ENCODE assay signal across 21 cellular contexts in genomic region chr9:134972140-134972539, GRCh38. TPM values are rescaled to one million over a fixed set of nuclear protein-coding genes. Genes with fewer than 3 reads are reported as not detected.
"Had no signal": no experiment of that assay in that cellular context is flagged by ENCODE, and none has a peak within 500 bp of the region (broad histone marks: within the 10 kb centered on the region; RNA-seq: fewer than 3 reads in every experiment).

No MANE protein-coding gene starts in this region.

- H3K4me1 ChIP-seq: uterus had no signal

- H3K4me3 ChIP-seq: heart right ventricle, tibial nerve, uterus had no signal

- H3K27me3 ChIP-seq: uterus had no signal

- H3K36me3 Mint-ChIP-seq: activated naive CD4-positive, alpha-beta T cell treated with anti-CD3 and anti-CD28 coated beads, Interleukin-2, amount 10 ng/mL, durations not matched to agents 7 days and 5 days had no signal

- ATAC-seq: activated naive CD8-positive, alpha-beta T cell treated with anti-CD3 and anti-CD28 coated beads, Interleukin-2, amount 50 U/mL, for 24 hours; activated T-cell treated with anti-CD3 and anti-CD28 coated beads, Interleukin-2, amount 50 U/mL, for 4 hours; heart right ventricle; stimulated activated naive CD8-positive, alpha-beta T cell treated with anti-CD3 and anti-CD28 coated beads, Interleukin-15, Interleukin-2, amounts not matched to agents 100 U/mL and 50 U/mL, for 24 hours; T-helper 17 cell had no signal

- DNase-seq: activated CD4-positive, alpha-beta T cell treated with anti-CD3 and anti-CD28 coated beads for 4 hours; activated CD4-positive, alpha-beta T cell treated with anti-CD3 and anti-CD28 coated beads, Interleukin-2, amount 50 U/mL, for 48 hours; activated CD4-positive, CD25-positive, alpha-beta regulatory T cell; activated CD8-positive, alpha-beta memory T cell treated with anti-CD3 and anti-CD28 coated beads, Interleukin-2, amount 50 U/mL, for 48 hours; activated naive CD4-positive, alpha-beta T cell treated with anti-CD3 and anti-CD28 coated beads, Interleukin-2, amount 10 ng/mL, durations not matched to agents 7 days and 5 days; activated naive CD8-positive, alpha-beta T cell treated with anti-CD3 and anti-CD28 coated beads, Interleukin-2, amount 50 U/mL, for 24 hours; activated T-cell treated with anti-CD3 and anti-CD28 coated beads, Interleukin-2, amount 50 U/mL, for 4 hours; heart right ventricle; islet precursor cell; stimulated activated CD4-positive, alpha-beta T cell treated with anti-CD3 and anti-CD28 coated beads, Interleukin-4, amount 100 ng/mL, for 24 hours; stimulated activated naive CD8-positive, alpha-beta T cell treated with anti-CD3 and anti-CD28 coated beads, Interleukin-15, Interleukin-2, amounts not matched to agents 100 U/mL and 50 U/mL, for 24 hours; SW 1271; uterus had no signal

- H3K27ac Mint-ChIP-seq: activated naive CD4-positive, alpha-beta T cell treated with anti-CD3 and anti-CD28 coated beads, Interleukin-2, amount 10 ng/mL, durations not matched to agents 7 days and 5 days; activated naive CD8-positive, alpha-beta T cell treated with anti-CD3 and anti-CD28 coated beads, Interleukin-2, amount 50 U/mL, for 24 hours; activated T-helper 2 cell treated with anti-CD3 and anti-CD28 coated beads, Interferon-gamma antibody, Interleukin-2, Interleukin-4, amounts not matched to agents 10 μg/mL and 5 μg/mL and 100 μg/mL, durations not matched to agents 14 hours and 24 hours and 36 hours; T-helper 17 cell had no signal

- H3K4me3 Mint-ChIP-seq: activated naive CD4-positive, alpha-beta T cell treated with anti-CD3 and anti-CD28 coated beads, Interleukin-2, amount 10 ng/mL, durations not matched to agents 7 days and 5 days; activated naive CD8-positive, alpha-beta T cell treated with anti-CD3 and anti-CD28 coated beads, Interleukin-2, amount 50 U/mL, for 24 hours; activated T-cell treated with anti-CD3 and anti-CD28 coated beads, Interleukin-2, amount 50 U/mL, for 4 hours; T-helper 17 cell had no signal

- H3K27ac ChIP-seq: heart right ventricle, tibial nerve, uterus had no signal

- H3K4me1 Mint-ChIP-seq: activated naive CD4-positive, alpha-beta T cell treated with anti-CD3 and anti-CD28 coated beads, Interleukin-2, amount 10 ng/mL, durations not matched to agents 7 days and 5 days; activated naive CD8-positive, alpha-beta T cell treated with anti-CD3 and anti-CD28 coated beads, Interleukin-2, amount 50 U/mL, for 24 hours; T-helper 17 cell had no signal

- H3K36me3 ChIP-seq: heart right ventricle, tibial nerve, uterus had no signal

- H3K9me3 Mint-ChIP-seq: activated naive CD4-positive, alpha-beta T cell treated with anti-CD3 and anti-CD28 coated beads, Interleukin-2, amount 10 ng/mL, durations not matched to agents 7 days and 5 days; activated naive CD8-positive, alpha-beta T cell treated with anti-CD3 and anti-CD28 coated beads, Interleukin-2, amount 50 U/mL, for 24 hours; activated T-cell treated with anti-CD3 and anti-CD28 coated beads, Interleukin-2, amount 50 U/mL, for 4 hours; activated T-helper 2 cell treated with anti-CD3 and anti-CD28 coated beads, Interferon-gamma antibody, Interleukin-2, Interleukin-4, amounts not matched to agents 10 μg/mL and 5 μg/mL and 100 μg/mL, durations not matched to agents 14 hours and 24 hours and 36 hours had no signal

- H3K9me3 ChIP-seq: heart right ventricle, tibial nerve, uterus had no signal

RNA-seq across cellular contexts. Expression of gene FCN1, which starts 54.4 kb away (rescaled TPM):
- total RNA-seq: activated CD8-positive, alpha-beta memory T cell treated with anti-CD3 and anti-CD28 coated beads for 36 hours; activated T-cell treated with anti-CD3 and anti-CD28 coated beads, Interleukin-2, amount 50 U/mL, for 4 hours; activated T-helper 2 cell treated with anti-CD3 and anti-CD28 coated beads, Interferon-gamma antibody, Interleukin-2, Interleukin-4, amounts not matched to agents 10 μg/mL and 5 μg/mL and 100 μg/mL, durations not matched to agents 14 hours and 24 hours and 36 hours; epithelial cell of proximal tubule; fibroblast of villous mesenchyme; myocyte; renal cortical epithelial cell had no signal
